8 cellular contexts compared by ENCODE assay signal in the genomic region with DNA sequence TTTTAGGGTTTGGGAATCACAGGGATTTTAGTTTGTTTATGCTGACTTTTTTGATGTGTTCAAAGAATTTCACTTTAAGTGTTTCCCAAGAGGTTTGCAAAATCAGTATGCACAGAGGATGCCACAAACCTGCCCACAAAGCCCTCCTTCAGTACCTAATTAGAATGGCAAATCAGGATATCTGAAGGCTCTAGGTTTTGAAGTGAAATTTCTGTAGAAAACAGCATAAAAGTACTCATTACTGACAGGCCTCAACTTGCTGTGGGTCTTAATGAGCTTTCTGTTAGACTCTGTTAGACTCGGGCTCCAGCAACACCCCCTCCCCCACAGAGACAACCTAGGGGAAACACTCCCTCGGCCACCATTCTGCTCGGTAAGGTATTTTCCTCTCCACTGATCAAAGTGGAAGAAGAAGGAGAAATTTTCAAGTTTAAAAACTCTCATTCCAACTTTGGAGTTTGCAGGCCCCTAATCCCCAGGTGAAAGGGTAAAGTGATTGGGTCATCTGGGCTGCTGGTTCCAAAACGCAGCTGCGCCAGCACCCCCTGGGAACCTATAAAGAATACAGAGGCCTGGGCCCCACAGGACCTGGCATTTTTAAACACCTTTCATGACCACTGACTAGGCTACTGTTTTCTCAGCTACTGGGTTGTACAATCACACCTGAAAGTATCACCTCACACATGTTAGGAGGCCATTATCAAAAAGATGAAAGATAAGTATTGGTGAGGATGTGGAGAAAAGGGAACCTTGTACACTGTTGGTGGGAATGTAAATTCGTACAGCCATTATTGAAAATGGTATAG.
DNase-seq lines count a peak whose midpoint lies in the region; ATAC-seq and TF ChIP-seq lines count a peak whose summit lies in the region.
"Had no signal": no experiment of that assay in that cellular context is flagged by ENCODE, and none has a peak within 500 bp of the region (broad histone marks: within the 10 kb centered on the region; RNA-seq: fewer than 3 reads in every experiment).

No MANE protein-coding gene starts in this region.

- peak overlapping the region; percentile 86 for H3K27ac ChIP-seq in MM.1S (ENCODE audit: low read length)
- no peak overlapping the region for H3K27ac ChIP-seq in uterus

- DNase-seq in MM.1S (peak; percentile 68), progenitor cell of endocrine pancreas (ENCODE audit: low spot score, unreplicated experiment) (no peak), superior temporal gyrus (ENCODE audit: extremely low spot score) (no peak), uterus (no peak)
- no peak for DNase-seq in activated naive CD4-positive, alpha-beta T cell treated with anti-CD3 and anti-CD28 coated beads, Interleukin-2, amount 10 ng/mL, durations not matched to agents 7 days and 5 days
- DNase-seq: activated naive CD4-positive, alpha-beta T cell treated with anti-CD3 and anti-CD28 coated beads, Interleukin-2, amount 50 U/mL, for 16 hours had no signal

- H3F3A ChIP-seq in MM.1S (ENCODE audit: insufficient read depth, low read length) = peaks cover 15% of the 10 kb centered on the region

- H3K27me3 ChIP-seq in MM.1S (replicated peaks; ENCODE audit: insufficient read depth, low read length) = no peaks in the 10 kb centered on the region
- H3K27me3 ChIP-seq in uterus = no peaks in the 10 kb centered on the region

- CTCF ChIA-PET in activated naive CD4-positive, alpha-beta T cell treated with anti-CD3 and anti-CD28 coated beads, Interleukin-2, amount 10 ng/mL, durations not matched to agents 7 days and 5 days (lab: Charles Lee) = interaction anchor here (0.6 to 5.2 kb wide), 6 partner anchors 20 to 581 kb away, joined by 3 to 31 read pairs (median 4); no protein-coding TSS in a partner anchor

- no peaks in the 10 kb centered on the region for H3K9me2 ChIP-seq in MM.1S (replicated peaks; ENCODE audit: insufficient read depth, low read length)

- no peak for TF ChIP-seq CTCF in MM.1S (IDR thresholded peaks at IDR 0.05; ENCODE audit: low read length)
- TF ChIP-seq CTCF in progenitor cell of endocrine pancreas (IDR thresholded peaks at IDR 0.05; ENCODE audit: unreplicated experiment) = no peak
- no peak for TF ChIP-seq CTCF in uterus (IDR thresholded peaks at IDR 0.05)

- H3K4me2 ChIP-seq in MM.1S (ENCODE audit: low read depth, low read length) = peak overlapping the region; percentile 86

- no peaks in the 10 kb centered on the region for H3K27me3 Mint-ChIP-seq in progenitor cell of endocrine pancreas
- H3K27me3 Mint-ChIP-seq in activated naive CD4-positive, alpha-beta T cell treated with anti-CD3 and anti-CD28 coated beads, Interleukin-2, amount 10 ng/mL, durations not matched to agents 7 days and 5 days = peaks cover 4% of the 10 kb centered on the region

- peaks cover 70% of the 10 kb centered on the region for H3K79me2 ChIP-seq in MM.1S (ENCODE audit: low read length)

- H3K9me3 ChIP-seq in MM.1S (replicated peaks; ENCODE audit: insufficient read depth, low read length) (no peaks in the 10 kb centered on the region), uterus (no peaks in the 10 kb centered on the region)

- ATAC-seq in GM19324 (IDR thresholded peaks at IDR 0.05; ENCODE audit: low FRiP score, unreplicated experiment) (peak; percentile 82), HG02623 (IDR thresholded peaks at IDR 0.05; ENCODE audit: unreplicated experiment) (peak; percentile 54)

- H4K20me1 ChIP-seq in MM.1S (ENCODE audit: insufficient read depth, low read length) = no peaks in the 10 kb centered on the region

- TF ChIP-seq POLR2A in uterus (IDR thresholded peaks at IDR 0.05) = no peak

- H3K36me3 ChIP-seq in MM.1S (replicated peaks; ENCODE audit: insufficient read depth, low read length) = no peaks in the 10 kb centered on the region
- no peaks in the 10 kb centered on the region for H3K36me3 ChIP-seq in uterus

- H3K4me3 ChIP-seq in MM.1S (ENCODE audit: low read length) = peak overlapping the region; percentile 36; the same call in 1 of the 2 replicates
- no peak overlapping the region for H3K4me3 ChIP-seq in uterus

- peaks cover 37% of the 10 kb centered on the region for H3K4me1 ChIP-seq in MM.1S (ENCODE audit: low read length)
- no peaks in the 10 kb centered on the region for H3K4me1 ChIP-seq in uterus

- intact Hi-C loops in uterus (cut with DNase I; ENCODE audit: low total_unique reads) = no loop called here

- no peaks in the 10 kb centered on the region for H3K9me3 Mint-ChIP-seq in progenitor cell of endocrine pancreas (ENCODE audit: low read depth)
- H3K9me3 Mint-ChIP-seq in activated naive CD4-positive, alpha-beta T cell treated with anti-CD3 and anti-CD28 coated beads, Interleukin-2, amount 10 ng/mL, durations not matched to agents 7 days and 5 days = no peaks in the 10 kb centered on the region

- H3K27ac Mint-ChIP-seq in progenitor cell of endocrine pancreas = peak overlapping the region; percentile 63
- no peak overlapping the region for H3K27ac Mint-ChIP-seq in activated naive CD4-positive, alpha-beta T cell treated with anti-CD3 and anti-CD28 coated beads, Interleukin-2, amount 10 ng/mL, durations not matched to agents 7 days and 5 days

- peak overlapping the region; percentile 14; the same call in 1 of the 2 replicates for H2AFZ ChIP-seq in MM.1S (ENCODE audit: low read length)

- no peaks in the 10 kb centered on the region for H3K36me3 Mint-ChIP-seq in progenitor cell of endocrine pancreas (ENCODE audit: insufficient read depth)
- no peaks in the 10 kb centered on the region for H3K36me3 Mint-ChIP-seq in activated naive CD4-positive, alpha-beta T cell treated with anti-CD3 and anti-CD28 coated beads, Interleukin-2, amount 10 ng/mL, durations not matched to agents 7 days and 5 days

- H3K9ac ChIP-seq in MM.1S (ENCODE audit: low read length) = peak overlapping the region; percentile 53

- H3K4me1 Mint-ChIP-seq in progenitor cell of endocrine pancreas (ENCODE audit: low read depth) = peaks cover 17% of the 10 kb centered on the region
- H3K4me1 Mint-ChIP-seq in activated naive CD4-positive, alpha-beta T cell treated with anti-CD3 and anti-CD28 coated beads, Interleukin-2, amount 10 ng/mL, durations not matched to agents 7 days and 5 days = no peaks in the 10 kb centered on the region

- no peak overlapping the region for H3K4me3 Mint-ChIP-seq in progenitor cell of endocrine pancreas (ENCODE audit: low read depth)
- no peak overlapping the region for H3K4me3 Mint-ChIP-seq in activated naive CD4-positive, alpha-beta T cell treated with anti-CD3 and anti-CD28 coated beads, Interleukin-2, amount 10 ng/mL, durations not matched to agents 7 days and 5 days
